ENCODE assay signal across 12 cellular contexts in genomic region chr3:125043599-125044151, GRCh38. TPM values are rescaled to one million over a fixed set of nuclear protein-coding genes. Genes with fewer than 3 reads are reported as not detected.
DNase-seq lines count a peak whose midpoint lies in the region; ATAC-seq and TF ChIP-seq lines count a peak whose summit lies in the region.
"Had no signal": no experiment of that assay in that cellular context is flagged by ENCODE, and none has a peak within 500 bp of the region (broad histone marks: within the 10 kb centered on the region; RNA-seq: fewer than 3 reads in every experiment).

No MANE protein-coding gene starts in this region.

- peaks cover 6% of the 10 kb centered on the region; the same call in 1 of the 2 replicates for H4K20me1 ChIP-seq in Karpas-422 (ENCODE audit: insufficient read depth, low read depth, low read length)

- H3K9ac ChIP-seq in Karpas-422 (ENCODE audit: low read length) = no peak overlapping the region
- no peak overlapping the region for H3K9ac ChIP-seq in mesendoderm (ENCODE audit: low read length)

- TF ChIP-seq EP300 in stomach (IDR thresholded peaks at IDR 0.05) = no peak

- ATAC-seq in esophagus mucosa = peak; percentile 25

- no peak overlapping the region for H3K27ac Mint-ChIP-seq in progenitor cell of endocrine pancreas
- H3K27ac Mint-ChIP-seq: CD4-positive, CD25-positive, alpha-beta regulatory T cell had no signal

- no CpG with 5 or more reads among the region's 20 CpGs for WGBS in mesendoderm (ENCODE audit: extremely low coverage, insufficient coverage, low lambda C conversion rate)
- WGBS in stomach, 5 donors = 27 to 54% (median 44%) methylated on average over 20 of the region's 20 CpGs

- H3K56ac ChIP-seq in mesendoderm (ENCODE audit: low read length) = peak overlapping the region; percentile 2

- H3K4me1 ChIP-seq in Karpas-422 (ENCODE audit: low read length) (peaks cover 97% of the 10 kb centered on the region), mesendoderm (ENCODE audit: control insufficient read depth, low read depth, low read length) (peaks cover 30% of the 10 kb centered on the region), stomach (peaks cover 25 to 81% (median 57%) of the 10 kb centered on the region in 4 donors), SJCRH30 (peaks cover 30% of the 10 kb centered on the region)

- intact Hi-C loops in stomach (cut with DNase I; ENCODE audit: low total_unique reads) = no loop called here

- H3K27me3 Mint-ChIP-seq in progenitor cell of endocrine pancreas = peaks cover 18% of the 10 kb centered on the region
- H3K27me3 Mint-ChIP-seq: CD4-positive, CD25-positive, alpha-beta regulatory T cell had no signal

- H2AFZ ChIP-seq in Karpas-422 (ENCODE audit: low read length) = no peak overlapping the region

- H3K36me3 ChIP-seq in Karpas-422 (ENCODE audit: insufficient read depth, low read length) (peaks cover 34% of the 10 kb centered on the region), mesendoderm (ENCODE audit: control insufficient read depth, insufficient read depth, low read length) (peaks cover 5% of the 10 kb centered on the region), stomach (no peaks in the 10 kb centered on the region), SJCRH30 (no peaks in the 10 kb centered on the region; the same call in 1 of the 2 replicates)

- peak overlapping the region; percentile 35 for H3K23ac ChIP-seq in mesendoderm (ENCODE audit: low read length)

- H2AK5ac ChIP-seq in mesendoderm (ENCODE audit: low read length) = no peak overlapping the region

- peaks cover 37% of the 10 kb centered on the region for H3K79me1 ChIP-seq in mesendoderm (ENCODE audit: low read length)

- peaks cover 9% of the 10 kb centered on the region for H3K4me1 Mint-ChIP-seq in progenitor cell of endocrine pancreas (ENCODE audit: low read depth)

- no peak overlapping the region for H3K4me3 Mint-ChIP-seq in progenitor cell of endocrine pancreas (ENCODE audit: low read depth)
- H3K4me3 Mint-ChIP-seq: CD4-positive, CD25-positive, alpha-beta regulatory T cell had no signal

- H3K4me3 ChIP-seq in Karpas-422 (ENCODE audit: low read length) = no peak overlapping the region
- H3K4me3 ChIP-seq in mesendoderm (ENCODE audit: low read length) = no peak overlapping the region
- H3K4me3 ChIP-seq in stomach = no peak overlapping the region
- no peak overlapping the region for H3K4me3 ChIP-seq in SJCRH30

- H3K9me3 ChIP-seq in Karpas-422 (ENCODE audit: low read length) (no peaks in the 10 kb centered on the region), stomach (no peaks in the 10 kb centered on the region), SJCRH30 (replicated peaks) (no peaks in the 10 kb centered on the region)

- no peak overlapping the region for H4K5ac ChIP-seq in mesendoderm (ENCODE audit: low read length)

- DNase-seq in Karpas-422 (no peak), mesendoderm (no peak), stomach (peak; percentile 33), progenitor cell of endocrine pancreas (ENCODE audit: low spot score, unreplicated experiment) (no peak), UCSD-AML1 (lab: John Stamatoyannopoulos, UW; ENCODE audit: unreplicated experiment) (no peak), Kasumi-1 (lab: John Stamatoyannopoulos, UW) (no peak), SJCRH30 (no peak)
- DNase-seq: activated T-cell treated with anti-CD3 and anti-CD28 coated beads for 4 hours; CD4-positive, CD25-positive, alpha-beta regulatory T cell; KG1; NCI-H2171 treated with DMSO at 0.1 percent for 48 hours had no signal

- H2BK120ac ChIP-seq in mesendoderm (ENCODE audit: low read depth, low read length) = no peak overlapping the region

- no peak overlapping the region for H2BK5ac ChIP-seq in mesendoderm (ENCODE audit: low read length)

- H3K9me2 ChIP-seq in Karpas-422 (replicated peaks; ENCODE audit: insufficient read depth, low read length) = no peaks in the 10 kb centered on the region

- H3K9me3 Mint-ChIP-seq in progenitor cell of endocrine pancreas (ENCODE audit: low read depth) = no peaks in the 10 kb centered on the region
- H3K9me3 Mint-ChIP-seq: CD4-positive, CD25-positive, alpha-beta regulatory T cell had no signal

- H3K79me2 ChIP-seq in Karpas-422 (ENCODE audit: low read length) (peaks cover 100% of the 10 kb centered on the region), mesendoderm (ENCODE audit: control insufficient read depth, insufficient read depth, low read length) (peaks cover 89% of the 10 kb centered on the region)

- no peak for TF ChIP-seq POLR2A in stomach (IDR thresholded peaks at IDR 0.05)

- no peak overlapping the region for H2BK15ac ChIP-seq in mesendoderm (replicated peaks; ENCODE audit: low read depth)

- H3K36me3 Mint-ChIP-seq in progenitor cell of endocrine pancreas (ENCODE audit: insufficient read depth) = no peaks in the 10 kb centered on the region

- H3K27ac ChIP-seq in Karpas-422 (ENCODE audit: low read length) = 0 out of 2 replicates have a peak overlapping the region, but pooled peaks have one; percentile 19
- peak overlapping the region; percentile 35 for H3K27ac ChIP-seq in mesendoderm (ENCODE audit: low read depth, low read length)
- peak overlapping the region; percentile 63 to 79 (median 74) for H3K27ac ChIP-seq in stomach
- H3K27ac ChIP-seq in SJCRH30 = no peak overlapping the region

- H3K4ac ChIP-seq in mesendoderm (ENCODE audit: low read depth, low read length) = no peak overlapping the region

- no peaks in the 10 kb centered on the region for H3K27me3 ChIP-seq in Karpas-422 (ENCODE audit: low read length)
- no peaks in the 10 kb centered on the region for H3K27me3 ChIP-seq in mesendoderm (ENCODE audit: insufficient read depth, low read length, poor library complexity)
- H3K27me3 ChIP-seq in stomach = no peaks in the 10 kb centered on the region
- no peaks in the 10 kb centered on the region for H3K27me3 ChIP-seq in SJCRH30

- H3K4me2 ChIP-seq in Karpas-422 (ENCODE audit: low read depth, low read length, poor library complexity, severe bottlenecking) (no peak overlapping the region), mesendoderm (ENCODE audit: low read length) (no peak overlapping the region)

- TF ChIP-seq CTCF in stomach (IDR thresholded peaks at IDR 0.05) = no peak
- TF ChIP-seq CTCF in progenitor cell of endocrine pancreas (IDR thresholded peaks at IDR 0.05; ENCODE audit: unreplicated experiment) = no peak

- H4K8ac ChIP-seq in mesendoderm (ENCODE audit: low read depth, low read length) = no peak overlapping the region

- H3K18ac ChIP-seq in mesendoderm (ENCODE audit: low read length) = peak overlapping the region; percentile 86

RNA-seq across cellular contexts. Expression of gene HEG1, which starts 12.1 kb away (rescaled TPM):
- total RNA-seq in Karpas-422 (2014; rRNA removed; shearing (Covaris generic); ENCODE audit: low replicate concordance) = 57.3 and 57.9 TPM in 2 replicates
- total RNA-seq in esophagus mucosa (13.0 TPM), stomach (10 to 100 TPM; 11.3 to 56.9 (median 32.7) TPM), progenitor cell of endocrine pancreas (4.1 and 7.2 TPM in 2 replicates)
- polyA plus RNA-seq in mesendoderm (2013, experiment 1 of 2) = 36.8 TPM
- 35.1 TPM for polyA plus RNA-seq in mesendoderm (2013, experiment 2 of 2)
- 1 to 10 TPM; 2.3 to 2.7 (median 2.4) TPM for polyA plus RNA-seq in stomach
- 23.3 and 23.9 TPM in 2 replicates for total RNA-seq in SJCRH30 (2014; rRNA removed; shearing (Covaris generic))
